In genomic region chr1:18632711-18633427, GRCh38 we compare ENCODE assay signal across 15 cellular contexts. TPM values are rescaled to one million over a fixed set of nuclear protein-coding genes. Genes with fewer than 3 reads are reported as not detected.
DNase-seq lines count a peak whose midpoint lies in the region; ATAC-seq, FAIRE-seq and TF ChIP-seq lines count a peak whose summit lies in the region.
"Had no signal": no experiment of that assay in that cellular context is flagged by ENCODE, and none has a peak within 500 bp of the region (broad histone marks: within the 10 kb centered on the region; RNA-seq: fewer than 3 reads in every experiment).

No MANE protein-coding gene starts in this region.

- no peak overlapping the region for H2AK5ac ChIP-seq in H9 (ENCODE audit: insufficient read length, low read length)

- peaks cover 5% of the 10 kb centered on the region for H3K36me3 ChIP-seq in A673 (ENCODE audit: insufficient read depth, low read length, poor library complexity, severe bottlenecking)
- no peaks in the 10 kb centered on the region for H3K36me3 ChIP-seq in small intestine (ENCODE audit: control insufficient read depth in 2 of 2, insufficient read depth in 2 of 2, low read length in 2 of 2)
- H3K36me3 ChIP-seq: brain microvascular endothelial cell, pancreas had no signal

- H3K4me3 Mint-ChIP-seq in H9 (peak overlapping the region; percentile 30 to 89; a peak in 4 of 5 replicates), nephron progenitor cell (peak overlapping the region; percentile 61)
- peak overlapping the region; percentile 19 for H3K4me3 Mint-ChIP-seq in activated T-helper 1 cell treated with anti-CD3 and anti-CD28 coated beads, Interleukin-12 subunit alpha, Interleukin-12 subunit beta, Interleukin-2, Interleukin-4 antibody, amounts not matched to agents 30 ng/mL and 10 ng/mL and 1 ng/mL, durations not matched to agents 14 hours and 24 hours and 36 hours

- POLR2A ChIA-PET in A673 (lab: Charles Lee; ENCODE audit: low non-redundant PET): no interaction called here

- peaks cover 3% of the 10 kb centered on the region for H4K20me1 ChIP-seq in H9 (ENCODE audit: control insufficient read depth, insufficient read depth, insufficient read length)

- peaks cover 100% of the 10 kb centered on the region for H3K27me3 Mint-ChIP-seq in H9 (ENCODE audit: low read depth)
- peaks cover 77% of the 10 kb centered on the region for H3K27me3 Mint-ChIP-seq in activated T-helper 1 cell treated with anti-CD3 and anti-CD28 coated beads, Interleukin-12 subunit alpha, Interleukin-12 subunit beta, Interleukin-2, Interleukin-4 antibody, amounts not matched to agents 30 ng/mL and 10 ng/mL and 1 ng/mL, durations not matched to agents 14 hours and 24 hours and 36 hours (ENCODE audit: insufficient read depth)
- peaks cover 100% of the 10 kb centered on the region for H3K27me3 Mint-ChIP-seq in nephron progenitor cell (ENCODE audit: low read depth, poor library complexity)

- H2BK5ac ChIP-seq in H9 (ENCODE audit: insufficient read length, low read length): no peak overlapping the region

- no peak overlapping the region for H3T11ph ChIP-seq in H9 (ENCODE audit: low read length)

- H3K9me3 ChIP-seq in A673 (ENCODE audit: low read depth, low read length, poor library complexity, severe bottlenecking) (no peaks in the 10 kb centered on the region), H9 (ENCODE audit: control insufficient read depth, low read depth, low read length) (no peaks in the 10 kb centered on the region), small intestine (ENCODE audit: control insufficient read depth, low read depth) (no peaks in the 10 kb centered on the region)
- H3K9me3 ChIP-seq: pancreas had no signal

- H3K4me1 ChIP-seq in A673 (ENCODE audit: insufficient read depth, low read length, poor library complexity, severe bottlenecking): peaks cover 18% of the 10 kb centered on the region
- H3K4me1 ChIP-seq in H9 (ENCODE audit: insufficient read depth, low read length): 0 out of 2 replicates have a peak, but pooled peaks cover 2% of the 10 kb centered on the region
- no peaks in the 10 kb centered on the region for H3K4me1 ChIP-seq in small intestine (ENCODE audit: control insufficient read depth in 2 of 2, insufficient read depth in 1 of 2, low read depth in 1 of 2, low read length in 1 of 2)
- H3K4me1 ChIP-seq: pancreas had no signal

- H3K18ac ChIP-seq in H9 (ENCODE audit: insufficient read length, low read depth, low read length): no peak overlapping the region

- H2BK12ac ChIP-seq in H9 (ENCODE audit: insufficient read length, low read depth, low read length): no peak overlapping the region

- no peak overlapping the region for H3K9ac ChIP-seq in H9 (ENCODE audit: extremely low read depth, insufficient read length, low read length)

- no peak overlapping the region for H4K8ac ChIP-seq in H9 (replicated peaks; ENCODE audit: insufficient read length, low read depth, low read length)

- H3K4ac ChIP-seq in H9 (ENCODE audit: low read depth, low read length): no peak overlapping the region

- H3K27me3 ChIP-seq in A673 (replicated peaks; ENCODE audit: insufficient read depth, low read depth, low read length, poor library complexity): peaks cover 37% of the 10 kb centered on the region
- peaks cover 89% of the 10 kb centered on the region for H3K27me3 ChIP-seq in H9 (ENCODE audit: insufficient read depth, low read length)
- peaks cover 20 to 77% of the 10 kb centered on the region in 2 donors for H3K27me3 ChIP-seq in small intestine (ENCODE audit: control insufficient read depth in 2 of 2, insufficient read depth in 2 of 2, low read length in 2 of 2)

- H3K4me2 ChIP-seq in H9 (ENCODE audit: insufficient read depth, insufficient read length, low read length): peak overlapping the region; percentile 7

- CTCF ChIA-PET in A673 (lab: Charles Lee): interaction anchor here (0.5 kb wide), 1 partner anchor 67 kb away, joined by 3 read pairs; no protein-coding TSS in a partner anchor

- ATAC-seq in HG03139 (IDR thresholded peaks at IDR 0.05; ENCODE audit: unreplicated experiment): no peak
- ATAC-seq: pancreas had no signal

- intact Hi-C loops in A673 (cut with micrococcal nuclease; ENCODE audit: unreplicated experiment): no loop called here
- intact Hi-C loops in activated T-helper 1 cell treated with anti-CD3 and anti-CD28 coated beads, Interleukin-12 subunit alpha, Interleukin-12 subunit beta, Interleukin-2, Interleukin-4 antibody, amounts not matched to agents 30 ng/mL and 10 ng/mL and 1 ng/mL, durations not matched to agents 14 hours and 24 hours and 36 hours (cut with micrococcal nuclease): loop anchor here (10.0 kb wide), 1 partner anchor 1852 kb away; the partner anchor contains the start of gene CAMK2N1

- no peak overlapping the region for H2AFZ ChIP-seq in H9 (ENCODE audit: low read length)

- TF ChIP-seq CTCF in A673 (conservative IDR thresholded peaks at IDR 0.05; ENCODE audit: low read depth, low read length) (no peak), H9 (conservative IDR thresholded peaks at IDR 0.05) (no peak), nephron progenitor cell (IDR thresholded peaks at IDR 0.05) (no peak)

- BruUV-seq in A673 (replicated peaks; lab: Mats Ljungman, UMichigan): no TSS peak

- H3K23ac ChIP-seq in H9 (ENCODE audit: insufficient read length, low read depth, low read length): no peak overlapping the region

- H3K23me2 ChIP-seq in H9 (ENCODE audit: insufficient read length, low read depth, low read length, poor library complexity, severe bottlenecking): peaks cover 24% of the 10 kb centered on the region

- H3K56ac ChIP-seq in H9 (ENCODE audit: insufficient read length, low read depth, low read length): no peak overlapping the region

- no peak overlapping the region for H3K14ac ChIP-seq in H9 (ENCODE audit: insufficient read depth, low read length)

- FAIRE-seq in small intestine (lab: Jason Lieb, UNC): no peak
- FAIRE-seq: G401.6, pancreas had no signal

- H3K36me3 Mint-ChIP-seq in H9 (ENCODE audit: insufficient read depth in 1 of 3, low read depth in 3 of 3): no peaks in the 10 kb centered on the region; a peak in 1 of 7 replicates
- H3K36me3 Mint-ChIP-seq in activated T-helper 1 cell treated with anti-CD3 and anti-CD28 coated beads, Interleukin-12 subunit alpha, Interleukin-12 subunit beta, Interleukin-2, Interleukin-4 antibody, amounts not matched to agents 30 ng/mL and 10 ng/mL and 1 ng/mL, durations not matched to agents 14 hours and 24 hours and 36 hours (ENCODE audit: low read depth): peaks cover 10% of the 10 kb centered on the region
- no peaks in the 10 kb centered on the region for H3K36me3 Mint-ChIP-seq in nephron progenitor cell (ENCODE audit: low read depth)

- H2BK20ac ChIP-seq in H9 (ENCODE audit: low read depth, low read length, poor library complexity, severe bottlenecking): no peak overlapping the region

- no peak overlapping the region for H2BK15ac ChIP-seq in H9 (ENCODE audit: low read depth, low read length)

- H4K5ac ChIP-seq in H9 (ENCODE audit: insufficient read length, low read depth, low read length): no peak overlapping the region

- H2BK120ac ChIP-seq in H9 (ENCODE audit: low read depth, low read length, poor library complexity, severe bottlenecking): no peak overlapping the region

- H3K79me2 ChIP-seq in H9 (ENCODE audit: insufficient read depth, low read length): no peaks in the 10 kb centered on the region

- H3K9me3 Mint-ChIP-seq in H9 (peaks cover 3 to 7% of the 10 kb centered on the region in 2 experiments; a peak in 3 of 5 replicates), nephron progenitor cell (no peaks in the 10 kb centered on the region)
- H3K9me3 Mint-ChIP-seq in activated T-helper 1 cell treated with anti-CD3 and anti-CD28 coated beads, Interleukin-12 subunit alpha, Interleukin-12 subunit beta, Interleukin-2, Interleukin-4 antibody, amounts not matched to agents 30 ng/mL and 10 ng/mL and 1 ng/mL, durations not matched to agents 14 hours and 24 hours and 36 hours: no peaks in the 10 kb centered on the region
- H3K9me3 Mint-ChIP-seq: activated T-helper 2 cell treated with anti-CD3 and anti-CD28 coated beads, Interferon-gamma antibody, Interleukin-2, Interleukin-4, amounts not matched to agents 10 μg/mL and 5 μg/mL and 100 μg/mL, durations not matched to agents 14 hours and 24 hours and 36 hours had no signal

- H4K91ac ChIP-seq in H9 (ENCODE audit: insufficient read length, low read depth, low read length): no peak overlapping the region

- H3K4me3 ChIP-seq in A673 (ENCODE audit: low read depth, low read length, poor library complexity, severe bottlenecking): peak overlapping the region; percentile 56
- H3K4me3 ChIP-seq in small intestine (ENCODE audit: low read depth in 1 of 2, low read length in 2 of 2): no peak overlapping the region
- H3K4me3 ChIP-seq: pancreas had no signal

- peak; percentile 74 for DNase-seq in A673 (ENCODE audit: low spot score)
- peak; percentile 49 for DNase-seq in H9
- no peak for DNase-seq in activated T-helper 1 cell treated with anti-CD3 and anti-CD28 coated beads, Interleukin-12 subunit alpha, Interleukin-12 subunit beta, Interleukin-2, Interleukin-4 antibody, amounts not matched to agents 30 ng/mL and 10 ng/mL and 1 ng/mL, durations not matched to agents 14 hours and 24 hours and 36 hours (ENCODE audit: low spot score)
- peak; percentile 18 for DNase-seq in nephron progenitor cell
- no peak for DNase-seq in NOMO-1 treated with DMSO at 0.1 percent for 48 hours (lab: John Stamatoyannopoulos, UW; ENCODE audit: unreplicated experiment)
- DNase-seq in stimulated activated CD4-positive, alpha-beta T cell treated with anti-CD3 and anti-CD28 coated beads, Interleukin-2, amount 100 ng/mL, for 48 hours: no peak
- no peak for DNase-seq in small intestine
- DNase-seq: activated CD4-positive, CD25-positive, alpha-beta regulatory T cell treated with anti-CD3 and anti-CD28 coated beads, Interleukin-2, amount 50 U/mL, for 72 hours; brain microvascular endothelial cell; pancreas had no signal

- no CpG with 5 or more reads among the region's 54 CpGs for WGBS in H9 (ENCODE audit: extremely low coverage, insufficient read length, low lambda C conversion rate)
- 6 to 12% (median 9%) methylated on average over 54 of the region's 54 CpGs for WGBS in small intestine, 3 donors

- H3K27ac Mint-ChIP-seq in H9 (no peak overlapping the region), nephron progenitor cell (no peak overlapping the region)
- peak overlapping the region; percentile 80 for H3K27ac Mint-ChIP-seq in activated T-helper 1 cell treated with anti-CD3 and anti-CD28 coated beads, Interleukin-12 subunit alpha, Interleukin-12 subunit beta, Interleukin-2, Interleukin-4 antibody, amounts not matched to agents 30 ng/mL and 10 ng/mL and 1 ng/mL, durations not matched to agents 14 hours and 24 hours and 36 hours

- H3K27ac ChIP-seq in A673 (ENCODE audit: low read depth, low read length, poor library complexity, severe bottlenecking): peak overlapping the region; percentile 77
- no peak overlapping the region for H3K27ac ChIP-seq in H9 (ENCODE audit: insufficient read length, low read depth, low read length)
- no peak overlapping the region for H3K27ac ChIP-seq in small intestine (ENCODE audit: low read depth in 1 of 2, low read length in 1 of 2)
- H3K27ac ChIP-seq: brain microvascular endothelial cell, pancreas had no signal

- no peaks in the 10 kb centered on the region for H3K79me1 ChIP-seq in H9 (ENCODE audit: insufficient read depth, low read depth, low read length, poor library complexity, severe bottlenecking)

- H3K4me1 Mint-ChIP-seq in H9 (peaks cover 44 to 77% of the 10 kb centered on the region in 2 experiments), nephron progenitor cell (peaks cover 75% of the 10 kb centered on the region)
- no peaks in the 10 kb centered on the region for H3K4me1 Mint-ChIP-seq in activated T-helper 1 cell treated with anti-CD3 and anti-CD28 coated beads, Interleukin-12 subunit alpha, Interleukin-12 subunit beta, Interleukin-2, Interleukin-4 antibody, amounts not matched to agents 30 ng/mL and 10 ng/mL and 1 ng/mL, durations not matched to agents 14 hours and 24 hours and 36 hours (ENCODE audit: low read depth)

RNA-seq across cellular contexts. Expression of gene PAX7, which starts 2.2 kb away (rescaled TPM):
- total RNA-seq in A673 (2021) (29.8 and 36.5 TPM in 2 replicates), H9 (2021) (0.09 and 0.15 TPM in 2 replicates)
- not detected in 2 replicates for total RNA-seq in activated T-helper 1 cell treated with anti-CD3 and anti-CD28 coated beads, Interleukin-12 subunit alpha, Interleukin-12 subunit beta, Interleukin-2, Interleukin-4 antibody, amounts not matched to agents 30 ng/mL and 10 ng/mL and 1 ng/mL, durations not matched to agents 14 hours and 24 hours and 36 hours
- under 1 TPM in 1 of 3 donors, not detected in 2; 0.01 TPM for polyA plus RNA-seq in small intestine
- total RNA-seq: activated T-helper 2 cell treated with anti-CD3 and anti-CD28 coated beads, Interferon-gamma antibody, Interleukin-2, Interleukin-4, amounts not matched to agents 10 μg/mL and 5 μg/mL and 100 μg/mL, durations not matched to agents 14 hours and 24 hours and 36 hours; liver; pancreas had no signal
- polyA plus RNA-seq: BJ, liver, pancreas had no signal

Comparison
In these comparisons a context has a peak if more than half of its experiments do, and no peak if none do; other contexts are left out.
1. DNase-seq: peak in A673 (single experiment), H9 (single experiment) and nephron progenitor cell (single experiment); none in activated T-helper 1 cell treated with anti-CD3 and anti-CD28 coated beads, Interleukin-12 subunit alpha, Interleukin-12 subunit beta, Interleukin-2, Interleukin-4 antibody, amounts not matched to agents 30 ng/mL and 10 ng/mL and 1 ng/mL, durations not matched to agents 14 hours and 24 hours and 36 hours (single experiment), NOMO-1 treated with DMSO at 0.1 percent for 48 hours (single experiment), stimulated activated CD4-positive, alpha-beta T cell treated with anti-CD3 and anti-CD28 coated beads, Interleukin-2, amount 100 ng/mL, for 48 hours (0 of 2) and small intestine (single experiment).
2. RNA of gene PAX7, which starts 2.2 kb away (total RNA-seq): 29.8 to 36.5 TPM in A673; 0.09 to 0.15 TPM in H9 and not detected in activated T-helper 1 cell treated with anti-CD3 and anti-CD28 coated beads, Interleukin-12 subunit alpha, Interleukin-12 subunit beta, Interleukin-2, Interleukin-4 antibody, amounts not matched to agents 30 ng/mL and 10 ng/mL and 1 ng/mL, durations not matched to agents 14 hours and 24 hours and 36 hours; every median in the first group is over 10 times any median in the second.
3. Peak in every context shown above with its lines, with median percentiles within 50 percentile points of each other: H3K4me3 Mint-ChIP-seq.